1 cellular context compared by ENCODE assay signal in genomic region chr11:28072321-28072720, GRCh38.
TF ChIP-seq lines count a peak whose summit lies in the region.

No MANE protein-coding gene starts in this region.

TF ChIP-seq in IMR-90, 13 proteins besides CTCF, POLR2A, EP300 and RAD21:
- TF ChIP-seq MXI1 (IDR thresholded peaks at IDR 0.05; ENCODE audit: borderline replicate concordance, low read depth, low read length) (no peak), RCOR1 (IDR thresholded peaks at IDR 0.05; ENCODE audit: insufficient replicate concordance, low read length) (no peak), CEBPB (IDR thresholded peaks at IDR 0.05; ENCODE audit: low read depth, low read length) (no peak), NFE2L2 (IDR thresholded peaks at IDR 0.05; ENCODE audit: low read depth, low read length) (no peak), SMC3 (IDR thresholded peaks at IDR 0.05; ENCODE audit: low read depth, low read length) (no peak), MAZ (IDR thresholded peaks at IDR 0.05; ENCODE audit: borderline replicate concordance, low read depth, low read length) (no peak), MAFK (IDR thresholded peaks at IDR 0.05; ENCODE audit: low read depth, low read length) (no peak), BHLHE40 (IDR thresholded peaks at IDR 0.05; ENCODE audit: low read depth, low read length) (no peak), FOS (IDR thresholded peaks at IDR 0.05; ENCODE audit: low read depth, low read length) (no peak), RFX5 (IDR thresholded peaks at IDR 0.05; ENCODE audit: low read depth, low read length) (no peak), CHD1 (IDR thresholded peaks at IDR 0.05; ENCODE audit: low read depth, low read length) (no peak), ELK1 (IDR thresholded peaks at IDR 0.05; ENCODE audit: borderline replicate concordance, low read depth, low read length) (no peak), USF2 (IDR thresholded peaks at IDR 0.05; ENCODE audit: low read depth, low read length) (no peak)
